In genomic region chr4:25299476-25300203, GRCh38 we compare ENCODE assay signal across 1 cellular context.
TF ChIP-seq lines count a peak whose summit lies in the region.

No MANE protein-coding gene starts in this region.

TF ChIP-seq in HCT116, 20 proteins besides CTCF, POLR2A, EP300 and RAD21 (continued from another document):
- no peak for TF ChIP-seq YY1 (IDR thresholded peaks at IDR 0.05; ENCODE audit: extremely low read depth, insufficient replicate concordance, low read depth, low read length)
- no peak for TF ChIP-seq FOSL1 (IDR thresholded peaks at IDR 0.05; ENCODE audit: low read depth)
- peak; percentile 60; the same call in 1 of the 2 replicates for TF ChIP-seq CEBPB (IDR thresholded peaks at IDR 0.05; ENCODE audit: low read depth)
- TF ChIP-seq ATF3 (IDR thresholded peaks at IDR 0.05): no peak
- no peak for TF ChIP-seq POLR2AphosphoS5 (IDR thresholded peaks at IDR 0.05; ENCODE audit: low read depth, low read length)
- 0 out of 2 replicates have a peak, but pooled peaks have one; percentile 30 for TF ChIP-seq MAX (IDR thresholded peaks at IDR 0.05)
- no peak for TF ChIP-seq TCF7L2 (IDR thresholded peaks at IDR 0.05; ENCODE audit: borderline replicate concordance, extremely low read depth, insufficient read depth, insufficient read length)
- TF ChIP-seq ZFX (IDR thresholded peaks at IDR 0.05): no peak
